ENCODE assay signal across 15 cellular contexts in the genomic region with DNA sequence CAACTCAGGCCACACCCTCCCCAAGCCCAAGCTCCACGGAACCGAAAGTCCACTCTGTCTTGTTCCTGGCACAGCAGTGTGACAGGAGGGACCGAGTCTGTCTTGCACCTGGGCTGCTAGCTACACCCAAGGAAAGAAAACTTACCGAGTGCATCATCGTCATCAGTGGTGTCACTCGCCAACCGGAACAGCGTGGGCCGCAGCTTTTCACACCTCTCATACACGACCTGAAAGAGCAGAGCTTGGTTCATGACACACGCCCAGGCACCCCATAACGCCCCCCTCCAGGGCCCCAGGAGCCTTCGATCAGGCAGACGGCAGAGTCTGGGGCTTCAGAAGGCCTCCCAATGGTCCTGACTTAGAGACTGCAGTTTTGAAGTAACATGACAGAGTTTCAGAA.
A peak's percentile ranks its signal among the peaks of the same experiment; 100 is the strongest.
DNase-seq lines count a peak whose midpoint lies in the region; ATAC-seq lines count a peak whose summit lies in the region.
"Had no signal": no experiment of that assay in that cellular context is flagged by ENCODE, and none has a peak within 500 bp of the region (broad histone marks: within the 10 kb centered on the region; RNA-seq: fewer than 3 reads in every experiment).

No MANE protein-coding gene starts in this region.

- ATAC-seq in stimulated activated naive CD8-positive, alpha-beta T cell treated with anti-CD3 and anti-CD28 coated beads, Interleukin-15, amount 100 ng/mL, for 72 hours = peak; percentile 45
- ATAC-seq: pancreas had no signal

- no peaks in the 10 kb centered on the region for H3K27me3 Mint-ChIP-seq in activated naive CD4-positive, alpha-beta T cell treated with anti-CD3 and anti-CD28 coated beads, Interleukin-2, amount 10 ng/mL, durations not matched to agents 7 days and 5 days
- H3K27me3 Mint-ChIP-seq in dendritic cell treated with granulocyte-macrophage colony-stimulating factor and Interleukin-4, amounts not matched to agents 40 ng/mL and 50 ng/mL, for 4 days = no peaks in the 10 kb centered on the region
- no peaks in the 10 kb centered on the region for H3K27me3 Mint-ChIP-seq in stimulated activated naive CD8-positive, alpha-beta T cell treated with anti-CD3 and anti-CD28 coated beads, Interleukin-15, amount 100 ng/mL, for 72 hours
- H3K27me3 Mint-ChIP-seq: type B pancreatic cell had no signal

- H3K36me3 Mint-ChIP-seq in activated naive CD4-positive, alpha-beta T cell treated with anti-CD3 and anti-CD28 coated beads, Interleukin-2, amount 10 ng/mL, durations not matched to agents 7 days and 5 days = peaks cover 67% of the 10 kb centered on the region
- peaks cover 100% of the 10 kb centered on the region for H3K36me3 Mint-ChIP-seq in dendritic cell treated with granulocyte-macrophage colony-stimulating factor and Interleukin-4, amounts not matched to agents 40 ng/mL and 50 ng/mL, for 4 days (ENCODE audit: low read depth)

- no peak for DNase-seq in activated naive CD4-positive, alpha-beta T cell treated with anti-CD3 and anti-CD28 coated beads, Interleukin-2, amount 10 ng/mL, durations not matched to agents 7 days and 5 days
- no peak for DNase-seq in activated naive CD4-positive, alpha-beta T cell (lab: John Stamatoyannopoulos, UW)
- DNase-seq in T-helper 9 cell (peak; percentile 21), kidney glomerular epithelial cell (lab: John Stamatoyannopoulos, UW) (no peak), D341Med (ENCODE audit: low spot score) (no peak), NOMO-1 (lab: John Stamatoyannopoulos, UW; ENCODE audit: unreplicated experiment in 2 of 2) (no peak)
- DNase-seq in stimulated activated naive CD8-positive, alpha-beta T cell treated with anti-CD3 and anti-CD28 coated beads, Interleukin-15, amount 100 ng/mL, for 72 hours = no peak
- DNase-seq: DMS153; MG63; NCI-H2107; pancreas; stimulated activated CD4-positive, alpha-beta T cell treated with anti-CD3 and anti-CD28 coated beads, Interleukin-12 subunit alpha, Interleukin-12 subunit beta, amount 100 ng/mL, for 4 hours had no signal

- no peaks in the 10 kb centered on the region for H3K9me3 Mint-ChIP-seq in activated naive CD4-positive, alpha-beta T cell treated with anti-CD3 and anti-CD28 coated beads, Interleukin-2, amount 10 ng/mL, durations not matched to agents 7 days and 5 days
- no peaks in the 10 kb centered on the region for H3K9me3 Mint-ChIP-seq in dendritic cell treated with granulocyte-macrophage colony-stimulating factor and Interleukin-4, amounts not matched to agents 40 ng/mL and 50 ng/mL, for 4 days
- no peaks in the 10 kb centered on the region for H3K9me3 Mint-ChIP-seq in stimulated activated naive CD8-positive, alpha-beta T cell treated with anti-CD3 and anti-CD28 coated beads, Interleukin-15, amount 100 ng/mL, for 72 hours
- H3K9me3 Mint-ChIP-seq: mesothelial cell of epicardium, type B pancreatic cell had no signal

- no peak overlapping the region for H3K4me3 Mint-ChIP-seq in activated naive CD4-positive, alpha-beta T cell treated with anti-CD3 and anti-CD28 coated beads, Interleukin-2, amount 10 ng/mL, durations not matched to agents 7 days and 5 days
- no peak overlapping the region for H3K4me3 Mint-ChIP-seq in dendritic cell treated with granulocyte-macrophage colony-stimulating factor and Interleukin-4, amounts not matched to agents 40 ng/mL and 50 ng/mL, for 4 days
- H3K4me3 Mint-ChIP-seq in stimulated activated naive CD8-positive, alpha-beta T cell treated with anti-CD3 and anti-CD28 coated beads, Interleukin-15, amount 100 ng/mL, for 72 hours = no peak overlapping the region
- H3K4me3 Mint-ChIP-seq: mesothelial cell of epicardium, type B pancreatic cell had no signal

- H3K27ac Mint-ChIP-seq in activated naive CD4-positive, alpha-beta T cell treated with anti-CD3 and anti-CD28 coated beads, Interleukin-2, amount 10 ng/mL, durations not matched to agents 7 days and 5 days = peak overlapping the region; percentile 21
- H3K27ac Mint-ChIP-seq in dendritic cell treated with granulocyte-macrophage colony-stimulating factor and Interleukin-4, amounts not matched to agents 40 ng/mL and 50 ng/mL, for 4 days = peak overlapping the region; percentile 4
- peak overlapping the region; percentile 13 to 60 for H3K27ac Mint-ChIP-seq in stimulated activated naive CD8-positive, alpha-beta T cell treated with anti-CD3 and anti-CD28 coated beads, Interleukin-15, amount 100 ng/mL, for 72 hours
- H3K27ac Mint-ChIP-seq: mesothelial cell of epicardium, type B pancreatic cell had no signal

- H3K4me1 Mint-ChIP-seq in activated naive CD4-positive, alpha-beta T cell treated with anti-CD3 and anti-CD28 coated beads, Interleukin-2, amount 10 ng/mL, durations not matched to agents 7 days and 5 days = no peaks in the 10 kb centered on the region
- H3K4me1 Mint-ChIP-seq in dendritic cell treated with granulocyte-macrophage colony-stimulating factor and Interleukin-4, amounts not matched to agents 40 ng/mL and 50 ng/mL, for 4 days (ENCODE audit: low read depth) = no peaks in the 10 kb centered on the region
- no peaks in the 10 kb centered on the region for H3K4me1 Mint-ChIP-seq in stimulated activated naive CD8-positive, alpha-beta T cell treated with anti-CD3 and anti-CD28 coated beads, Interleukin-15, amount 100 ng/mL, for 72 hours
- H3K4me1 Mint-ChIP-seq: mesothelial cell of epicardium had no signal

- intact Hi-C loops in dendritic cell treated with granulocyte-macrophage colony-stimulating factor and Interleukin-4, amounts not matched to agents 40 ng/mL and 50 ng/mL, for 4 days (cut with micrococcal nuclease) = no loop called here

- CTCF ChIA-PET in activated naive CD4-positive, alpha-beta T cell treated with anti-CD3 and anti-CD28 coated beads, Interleukin-2, amount 10 ng/mL, durations not matched to agents 7 days and 5 days (lab: Charles Lee) = interaction anchor here (1.0 kb wide), 1 partner anchor 48 kb away, joined by 4 read pairs; no protein-coding TSS in a partner anchor
